In the genomic region with DNA sequence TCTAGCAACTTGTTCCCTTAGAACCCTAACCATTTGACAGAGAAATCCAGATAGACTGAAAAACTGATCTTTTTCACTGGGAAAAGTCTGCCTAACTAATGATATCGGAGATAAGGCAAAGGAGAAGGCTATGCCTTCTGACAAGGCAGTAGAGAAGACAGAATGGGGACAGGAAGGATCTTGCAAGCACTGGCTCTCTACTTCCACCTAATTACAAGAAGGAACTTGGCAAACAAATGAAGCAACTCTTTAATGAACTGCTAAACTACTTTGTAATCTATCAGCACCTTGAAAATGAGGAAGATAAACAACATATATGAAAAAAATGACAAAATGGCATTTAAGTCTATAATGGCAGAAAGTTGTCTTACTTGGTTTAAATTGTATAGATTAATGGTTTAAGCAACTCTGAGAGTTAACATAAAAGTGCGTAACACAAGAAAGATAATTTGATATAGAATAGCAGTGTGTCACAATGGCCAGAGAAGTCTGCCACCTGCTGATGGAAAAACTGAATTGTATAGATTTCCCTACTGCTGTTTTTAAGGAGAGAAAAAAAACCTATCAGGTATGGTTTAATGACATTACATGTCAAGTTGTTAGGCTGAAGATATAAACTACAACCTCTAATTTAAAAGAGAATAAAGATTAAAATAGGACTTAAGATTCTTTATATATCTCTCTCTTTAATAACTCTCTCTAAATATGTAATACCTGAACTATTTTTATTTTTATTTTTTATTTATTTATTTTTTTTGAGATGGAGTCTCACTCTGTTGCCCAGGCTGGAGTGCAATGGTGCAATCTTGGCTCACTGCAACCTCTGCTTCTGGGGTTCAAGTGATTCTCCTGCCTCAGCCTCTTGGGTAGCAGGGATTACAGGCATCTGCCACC, we compare ENCODE assay signal across 9 cellular contexts. TPM values are rescaled to one million over a fixed set of nuclear protein-coding genes. Genes with fewer than 3 reads are reported as not detected.
DNase-seq lines count a peak whose midpoint lies in the region; ATAC-seq and TF ChIP-seq lines count a peak whose summit lies in the region.
"Had no signal": no experiment of that assay in that cellular context is flagged by ENCODE, and none has a peak within 500 bp of the region (broad histone marks: within the 10 kb centered on the region; RNA-seq: fewer than 3 reads in every experiment).

No MANE protein-coding gene starts in this region.

- no peaks in the 10 kb centered on the region for H3K9me3 ChIP-seq in fibroblast of lung (ENCODE audit: control insufficient read depth, insufficient read depth, low read depth, low read length)
- no peaks in the 10 kb centered on the region for H3K9me3 ChIP-seq in neural cell (ENCODE audit: low read length)

- peaks cover 67% of the 10 kb centered on the region for H3K79me2 ChIP-seq in fibroblast of lung (ENCODE audit: control insufficient read depth, insufficient read depth, low read length)
- H3K79me2 ChIP-seq in neural cell (replicated peaks; ENCODE audit: insufficient read depth, low read length) = peaks cover 68% of the 10 kb centered on the region

- ATAC-seq in GM21723 (IDR thresholded peaks at IDR 0.05; ENCODE audit: unreplicated experiment) (peak; percentile 59), T-cell (replicated peaks in 1 of 4) (peak in 3 of 4 experiments; percentile 52 to 74 (median 62)), HG03342 (IDR thresholded peaks at IDR 0.05; ENCODE audit: unreplicated experiment) (no peak)

- POLR2A ChIA-PET in T-cell (lab: Charles Lee) = no interaction called here

- H3K4me3 Mint-ChIP-seq in T-cell = no peak overlapping the region

- H3K4me2 ChIP-seq in fibroblast of lung (ENCODE audit: extremely low read depth, insufficient read depth, low read length) (no peak overlapping the region), neural cell (ENCODE audit: low read length) (no peak overlapping the region)

- no peak overlapping the region for H3K9ac ChIP-seq in fibroblast of lung (ENCODE audit: insufficient read depth, low read length)
- H3K9ac ChIP-seq in neural cell (ENCODE audit: low read length) = no peak overlapping the region

- H3K9me3 Mint-ChIP-seq in T-cell = no peaks in the 10 kb centered on the region
- H3K9me3 Mint-ChIP-seq: activated naive CD4-positive, alpha-beta T cell treated with anti-CD3 and anti-CD28 coated beads, Interleukin-2, amount 50 U/mL, for 72 hours had no signal

- CTCF ChIA-PET in T-cell (lab: Charles Lee) = interaction anchor here (0.6 to 5.5 kb wide), 9 partner anchors 10 to 205 kb away, joined by 4 to 30 read pairs (median 5); a partner anchor contains a TSS

- no peaks in the 10 kb centered on the region for H3K9me2 ChIP-seq in neural cell (ENCODE audit: insufficient read depth, low read length)

- H3K4me1 Mint-ChIP-seq in T-cell = peaks cover 53 to 70% (median 63%) of the 10 kb centered on the region in 3 donors

- H3K27me3 ChIP-seq in fibroblast of lung (ENCODE audit: control insufficient read depth, insufficient read depth, low read length) = no peaks in the 10 kb centered on the region
- no peaks in the 10 kb centered on the region for H3K27me3 ChIP-seq in neural cell (ENCODE audit: insufficient read depth, low read depth, low read length)

- no peaks in the 10 kb centered on the region for H3K27me3 Mint-ChIP-seq in T-cell

- H4K20me1 ChIP-seq in fibroblast of lung (ENCODE audit: control insufficient read depth, extremely low read depth, insufficient read depth, low read length) (no peaks in the 10 kb centered on the region), neural cell (ENCODE audit: insufficient read depth) (no peaks in the 10 kb centered on the region)

- peak overlapping the region; percentile 38 to 41 for H3K27ac Mint-ChIP-seq in T-cell
- H3K27ac Mint-ChIP-seq: activated naive CD4-positive, alpha-beta T cell treated with anti-CD3 and anti-CD28 coated beads, Interleukin-2, amount 50 U/mL, for 72 hours had no signal

- peak; percentile 38 for DNase-seq in Daoy (ENCODE audit: low read depth)
- DNase-seq in NCI-H1105 treated with DMSO at 0.1 percent for 48 hours (lab: John Stamatoyannopoulos, UW) = peak; percentile 54
- DNase-seq in T-cell = peak in 18 of 34 experiments; percentile 2 to 40 (median 17)
- DNase-seq in fibroblast of lung (ENCODE audit: low read depth in 2 of 2) = peak; percentile 41 to 73
- DNase-seq in activated CD4-positive, CD25-positive, alpha-beta regulatory T cell treated with anti-CD3 and anti-CD28 coated beads, Interleukin-2, amount 50 U/mL, for 72 hours = no peak

- no peaks in the 10 kb centered on the region for H3K36me3 Mint-ChIP-seq in T-cell

- H3F3A ChIP-seq in neural cell (ENCODE audit: insufficient read depth, low read length, poor library complexity, severe bottlenecking) = no peaks in the 10 kb centered on the region

- no peak for TF ChIP-seq EP300 in neural cell (conservative IDR thresholded peaks at IDR 0.05; ENCODE audit: poor library complexity, severe bottlenecking)

- H3K4me3 ChIP-seq in fibroblast of lung (replicated peaks in 1 of 4; ENCODE audit: control extremely low read depth in 1 of 4, insufficient read depth in 1 of 4, low read depth in 3 of 4, low read length in 4 of 4) (no peak overlapping the region), neural cell (ENCODE audit: low read length) (no peak overlapping the region)

- no peaks in the 10 kb centered on the region for H3K4me1 ChIP-seq in fibroblast of lung (ENCODE audit: control insufficient read depth, extremely low read depth, insufficient read depth, low read length)

- H3K27ac ChIP-seq in fibroblast of lung (ENCODE audit: insufficient read depth, low read length) = no peak overlapping the region
- no peak overlapping the region for H3K27ac ChIP-seq in neural cell (ENCODE audit: low read length)

- no peak overlapping the region for H2AFZ ChIP-seq in fibroblast of lung (ENCODE audit: low read length)
- H2AFZ ChIP-seq in neural cell (ENCODE audit: low read depth, low read length) = no peak overlapping the region

- TF ChIP-seq CTCF in fibroblast of lung (conservative IDR thresholded peaks at IDR 0.05 in 1 of 2, IDR thresholded peaks at IDR 0.05 in 1 of 2; ENCODE audit: low read depth in 1 of 2, low read length in 2 of 2) (peak; percentile 56 to 64), neural cell (IDR thresholded peaks at IDR 0.05; ENCODE audit: poor library complexity, severe bottlenecking) (peak; percentile 75)

- H3K36me3 ChIP-seq in fibroblast of lung (ENCODE audit: control insufficient read depth, insufficient read depth, low read length) = no peaks in the 10 kb centered on the region
- no peaks in the 10 kb centered on the region for H3K36me3 ChIP-seq in neural cell (ENCODE audit: insufficient read depth, low read length)

- peak; percentile 78 for TF ChIP-seq RAD21 in neural cell (conservative IDR thresholded peaks at IDR 0.05)

TF ChIP-seq in neural cell, 6 proteins besides CTCF, POLR2A, EP300 and RAD21:
- TF ChIP-seq, protein P1, sequence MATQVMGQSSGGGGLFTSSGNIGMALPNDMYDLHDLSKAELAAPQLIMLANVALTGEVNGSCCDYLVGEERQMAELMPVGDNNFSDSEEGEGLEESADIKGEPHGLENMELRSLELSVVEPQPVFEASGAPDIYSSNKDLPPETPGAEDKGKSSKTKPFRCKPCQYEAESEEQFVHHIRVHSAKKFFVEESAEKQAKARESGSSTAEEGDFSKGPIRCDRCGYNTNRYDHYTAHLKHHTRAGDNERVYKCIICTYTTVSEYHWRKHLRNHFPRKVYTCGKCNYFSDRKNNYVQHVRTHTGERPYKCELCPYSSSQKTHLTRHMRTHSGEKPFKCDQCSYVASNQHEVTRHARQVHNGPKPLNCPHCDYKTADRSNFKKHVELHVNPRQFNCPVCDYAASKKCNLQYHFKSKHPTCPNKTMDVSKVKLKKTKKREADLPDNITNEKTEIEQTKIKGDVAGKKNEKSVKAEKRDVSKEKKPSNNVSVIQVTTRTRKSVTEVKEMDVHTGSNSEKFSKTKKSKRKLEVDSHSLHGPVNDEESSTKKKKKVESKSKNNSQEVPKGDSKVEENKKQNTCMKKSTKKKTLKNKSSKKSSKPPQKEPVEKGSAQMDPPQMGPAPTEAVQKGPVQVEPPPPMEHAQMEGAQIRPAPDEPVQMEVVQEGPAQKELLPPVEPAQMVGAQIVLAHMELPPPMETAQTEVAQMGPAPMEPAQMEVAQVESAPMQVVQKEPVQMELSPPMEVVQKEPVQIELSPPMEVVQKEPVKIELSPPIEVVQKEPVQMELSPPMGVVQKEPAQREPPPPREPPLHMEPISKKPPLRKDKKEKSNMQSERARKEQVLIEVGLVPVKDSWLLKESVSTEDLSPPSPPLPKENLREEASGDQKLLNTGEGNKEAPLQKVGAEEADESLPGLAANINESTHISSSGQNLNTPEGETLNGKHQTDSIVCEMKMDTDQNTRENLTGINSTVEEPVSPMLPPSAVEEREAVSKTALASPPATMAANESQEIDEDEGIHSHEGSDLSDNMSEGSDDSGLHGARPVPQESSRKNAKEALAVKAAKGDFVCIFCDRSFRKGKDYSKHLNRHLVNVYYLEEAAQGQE (IDR thresholded peaks at IDR 0.05; ENCODE audit: borderline replicate concordance) = no peak
- TF ChIP-seq SMC3 (conservative IDR thresholded peaks at IDR 0.05; ENCODE audit: poor library complexity) = peak; percentile 81
- TF ChIP-seq POLR2AphosphoS5 (IDR thresholded peaks at IDR 0.05) = no peak

RNA-seq across cellular contexts. Expression of a gene that starts 11.9 kb away (rescaled TPM):
- total RNA-seq in Daoy (2014; rRNA removed; shearing (Covaris generic)) = 64.4 and 66.6 TPM in 2 replicates
- total RNA-seq in T-cell (10 to 100 TPM; 31.1 to 41.1 (median 38.0) TPM), fibroblast of lung (19.3 and 25.3 TPM in 2 replicates)
- polyA plus RNA-seq in fibroblast of lung (17.2 and 18.4 TPM in 2 replicates), neural cell (92.8 and 99.2 TPM in 2 replicates)
- 15.3 and 15.5 TPM in 2 replicates for polyA plus RNA-seq in fibroblast of lung (2012)
- polyA minus RNA-seq in fibroblast of lung (ENCODE audit: low replicate concordance) (0.22 and 0.90 TPM in 2 replicates), neural cell (58.2 and 63.3 TPM in 2 replicates)

RNA-seq across cellular contexts. Expression of a gene that starts 58.5 kb away (rescaled TPM):
- total RNA-seq in Daoy (2014; rRNA removed; shearing (Covaris generic)) = 28.6 and 29.9 TPM in 2 replicates
- total RNA-seq in T-cell (10 to 100 TPM; 14.7 to 18.3 (median 17.0) TPM), fibroblast of lung (9.2 and 19.2 TPM in 2 replicates)
- polyA plus RNA-seq in fibroblast of lung (23.4 and 24.8 TPM in 2 replicates), neural cell (19.7 and 36.9 TPM in 2 replicates)
- polyA plus RNA-seq in fibroblast of lung (2012) = 19.5 and 22.7 TPM in 2 replicates
- polyA minus RNA-seq in fibroblast of lung (ENCODE audit: low replicate concordance) (2.9 and 4.4 TPM in 2 replicates), neural cell (10.1 and 10.5 TPM in 2 replicates)
